In genomic region chr18:29430416-29430815, GRCh38 we compare ENCODE assay signal across 12 cellular contexts.
DNase-seq lines count a peak whose midpoint lies in the region; ATAC-seq, FAIRE-seq and TF ChIP-seq lines count a peak whose summit lies in the region.
"Had no signal": no experiment of that assay in that cellular context is flagged by ENCODE, and none has a peak within 500 bp of the region (broad histone marks: within the 10 kb centered on the region; RNA-seq: fewer than 3 reads in every experiment).

No MANE protein-coding gene starts in this region.

- H3K36me3 Mint-ChIP-seq in WTC11 = peaks cover 28% of the 10 kb centered on the region
- H3K36me3 Mint-ChIP-seq: CD4-positive, alpha-beta memory T cell had no signal

- H3K4me3 ChIP-seq in HEK293 (ENCODE audit: low read depth, low read length) (no peak overlapping the region), kidney (ENCODE audit: low read length in 2 of 2) (no peak overlapping the region)

- POLR2A ChIA-PET in HEK293 (lab: Yijun Ruan, JAX) = no interaction called here
- POLR2A ChIA-PET in WTC11 (lab: Charles Lee) = no interaction called here

- no peak overlapping the region for H3K27ac Mint-ChIP-seq in WTC11
- H3K27ac Mint-ChIP-seq: CD4-positive, alpha-beta memory T cell; H9 had no signal

- no peak overlapping the region for H3K4me3 Mint-ChIP-seq in WTC11
- H3K4me3 Mint-ChIP-seq: CD4-positive, alpha-beta memory T cell; H9 had no signal

- FAIRE-seq in kidney (lab: Jason Lieb, UNC) = peak; percentile 19

- peaks cover 3% of the 10 kb centered on the region for H3K4me1 Mint-ChIP-seq in WTC11
- H3K4me1 Mint-ChIP-seq: CD4-positive, alpha-beta memory T cell had no signal

- CTCF ChIA-PET in HEK293 (lab: Yijun Ruan, JAX) = no interaction called here
- CTCF ChIA-PET in WTC11 (lab: Charles Lee) = no interaction called here

- intact Hi-C loops in kidney (cut with DNase I) = no loop called here

- H3K9ac ChIP-seq in kidney (ENCODE audit: low read length in 2 of 2) = no peak overlapping the region

- H3K9me3 Mint-ChIP-seq in WTC11 = peaks cover 59% of the 10 kb centered on the region

- H3K4me1 ChIP-seq in HEK293 (ENCODE audit: control insufficient read depth, insufficient read depth, low read length) = no peaks in the 10 kb centered on the region
- H3K4me1 ChIP-seq in kidney (ENCODE audit: control insufficient read depth in 1 of 2, insufficient read depth in 1 of 2, low read depth in 1 of 2, low read length in 2 of 2) = no peaks in the 10 kb centered on the region
- H3K4me1 ChIP-seq: BE2C had no signal

- H3K27me3 Mint-ChIP-seq in WTC11 (ENCODE audit: low read depth) = no peaks in the 10 kb centered on the region
- H3K27me3 Mint-ChIP-seq: CD4-positive, alpha-beta memory T cell had no signal

- ATAC-seq in WTC11 = no peak
- no peak for ATAC-seq in HG02588 (IDR thresholded peaks at IDR 0.05; ENCODE audit: unreplicated experiment)

- no peaks in the 10 kb centered on the region for H3K36me3 ChIP-seq in HEK293 (ENCODE audit: control insufficient read depth in 2 of 2, insufficient read depth in 1 of 2, low read length in 2 of 2)
- no peaks in the 10 kb centered on the region for H3K36me3 ChIP-seq in kidney (ENCODE audit: control insufficient read depth in 1 of 2, insufficient read depth in 2 of 2, low read length in 2 of 2)
- H3K36me3 ChIP-seq: BE2C had no signal

- DNase-seq in ACHN = peak; percentile 13
- DNase-seq in WTC11 (ENCODE audit: low spot score) = no peak
- no peak for DNase-seq in kidney
- no peak for DNase-seq in SW480 (ENCODE audit: low spot score)
- DNase-seq in medulla oblongata (ENCODE audit: extremely low spot score) = no peak
- DNase-seq: BE2C; CD4-positive, alpha-beta memory T cell; H9; NCI-H510A treated with DMSO at 0.1 percent for 48 hours; SHP77 had no signal

- in situ Hi-C loops in ACHN (cut with HindIII; ENCODE audit: low pct_ligation_motif_present, low pct_unique_long_range_greater_than_20kb, low sequenced_read_pairs) = no loop called here

- H3K9me3 ChIP-seq in HEK293 (ENCODE audit: control insufficient read depth, insufficient read depth, low read depth, low read length) (no peaks in the 10 kb centered on the region), kidney (ENCODE audit: control insufficient read depth in 1 of 2, low read length in 2 of 2) (no peaks in the 10 kb centered on the region)
- H3K9me3 ChIP-seq: BE2C had no signal

- TF ChIP-seq CTCF in HEK293 (tag by site-specific recombination; IDR thresholded peaks at IDR 0.05) (no peak), WTC11 (IDR thresholded peaks at IDR 0.05) (no peak), kidney (IDR thresholded peaks at IDR 0.05; ENCODE audit: borderline replicate concordance, extremely low read depth, insufficient read depth) (no peak)

- H3K27ac ChIP-seq in HEK293 (ENCODE audit: extremely low read depth, low read depth, low read length) = no peak overlapping the region
- no peak overlapping the region for H3K27ac ChIP-seq in kidney (ENCODE audit: low read depth in 2 of 2, low read length in 2 of 2)

TF ChIP-seq in HEK293, 187 proteins besides CTCF, POLR2A, EP300 and RAD21:
- TF ChIP-seq GLI2 (tag by site-specific recombination; IDR thresholded peaks at IDR 0.05; ENCODE audit: borderline replicate concordance, low read depth) (no peak), ZNF660 (tag by site-specific recombination; IDR thresholded peaks at IDR 0.05) (no peak), SETDB1 (IDR thresholded peaks at IDR 0.05; ENCODE audit: insufficient read length, low read length) (peak; percentile 62), HOXD13 (CRISPR knock-in tag; IDR thresholded peaks at IDR 0.05; ENCODE audit: borderline replicate concordance) (no peak), ZNF596 (tag by site-specific recombination; IDR thresholded peaks at IDR 0.05) (no peak)

TF ChIP-seq in WTC11, 78 proteins besides CTCF, POLR2A, EP300 and RAD21:
- TF ChIP-seq FOXK1 (CRISPR knock-in tag; IDR thresholded peaks at IDR 0.05) (no peak), KAT7 (CRISPR knock-in tag; IDR thresholded peaks at IDR 0.05; ENCODE audit: borderline replicate concordance) (no peak), ZNF512 (CRISPR knock-in tag; IDR thresholded peaks at IDR 0.05; ENCODE audit: borderline replicate concordance) (no peak), PRRX2 (CRISPR knock-in tag; IDR thresholded peaks at IDR 0.05) (no peak), ZNF317 (CRISPR knock-in tag; IDR thresholded peaks at IDR 0.05; ENCODE audit: borderline replicate concordance, low read depth) (peak; percentile 83; the same call in 1 of the 2 replicates), ETV6 (CRISPR knock-in tag; IDR thresholded peaks at IDR 0.05) (no peak), E2F5 (CRISPR knock-in tag; IDR thresholded peaks at IDR 0.05) (no peak), PRDM15 (CRISPR knock-in tag; IDR thresholded peaks at IDR 0.05) (no peak)
